ENCODE assay signal across 13 cellular contexts in genomic region chr9:7405924-7406604, GRCh38.
DNase-seq lines count a peak whose midpoint lies in the region; ATAC-seq and TF ChIP-seq lines count a peak whose summit lies in the region.
"Had no signal": no experiment of that assay in that cellular context is flagged by ENCODE, and none has a peak within 500 bp of the region (broad histone marks: within the 10 kb centered on the region; RNA-seq: fewer than 3 reads in every experiment).

No MANE protein-coding gene starts in this region.

- H3K9me3 ChIP-seq in BLaER1 treated with 17β-estradiol and CSF1 and Interleukin-3, amounts not matched to agents 10 nM and 100 nM (replicated peaks in 1 of 11) = 0 out of 22 replicates have a peak, but pooled peaks cover 0 to 5% (median 0%) of the 10 kb centered on the region in 11 experiments
- peaks cover 7% of the 10 kb centered on the region for H3K9me3 ChIP-seq in endodermal cell (ENCODE audit: control insufficient read depth, low read length)
- H3K9me3 ChIP-seq: breast epithelium, right lobe of liver had no signal

- H4K20me1 ChIP-seq in BLaER1 treated with 17β-estradiol and CSF1 and Interleukin-3, amounts not matched to agents 10 nM and 100 nM = no peaks in the 10 kb centered on the region

- H3K4me2 ChIP-seq in BLaER1 treated with 17β-estradiol and CSF1 and Interleukin-3, amounts not matched to agents 10 nM and 100 nM = peak overlapping the region in 6 of 11 experiments; percentile 35 to 82 (median 54); a peak in 11 of 22 replicates

- no peaks in the 10 kb centered on the region for H3K36me3 Mint-ChIP-seq in endodermal cell (ENCODE audit: low read depth)

- H3K4me1 ChIP-seq in BLaER1 treated with 17β-estradiol and CSF1 and Interleukin-3, amounts not matched to agents 10 nM and 100 nM = peaks cover 7 to 52% (median 19%) of the 10 kb centered on the region in 10 experiments; a peak in 18 of 20 replicates
- no peaks in the 10 kb centered on the region for H3K4me1 ChIP-seq in endodermal cell (ENCODE audit: control insufficient read depth, insufficient read depth, low read length)
- H3K4me1 ChIP-seq: breast epithelium, right lobe of liver had no signal

- no peak for TF ChIP-seq CTCF in endodermal cell (conservative IDR thresholded peaks at IDR 0.05)

- H3K4me3 Mint-ChIP-seq in endodermal cell = no peak overlapping the region

- peak overlapping the region in 1 of 11 experiments; percentile 17; a peak in 1 of 22 replicates for H3K9ac ChIP-seq in BLaER1 treated with 17β-estradiol and CSF1 and Interleukin-3, amounts not matched to agents 10 nM and 100 nM
- H3K9ac ChIP-seq in endodermal cell (ENCODE audit: extremely low read depth, low read length, poor library complexity, severe bottlenecking) = no peak overlapping the region

- WGBS in endodermal cell (ENCODE audit: insufficient coverage in 1 of 2, insufficient read length in 1 of 2), 2 experiments = 91 to 100% methylated on average over 1 to 4 of the region's 4 CpGs

- H3K4me1 Mint-ChIP-seq in endodermal cell = peaks cover 12% of the 10 kb centered on the region

- no peaks in the 10 kb centered on the region for H3K36me3 ChIP-seq in BLaER1 treated with 17β-estradiol and CSF1 and Interleukin-3, amounts not matched to agents 10 nM and 100 nM
- H3K36me3 ChIP-seq in endodermal cell (ENCODE audit: control insufficient read depth, insufficient read depth, low read length) = no peaks in the 10 kb centered on the region
- H3K36me3 ChIP-seq: breast epithelium, right lobe of liver had no signal

- H3K9me3 Mint-ChIP-seq in endodermal cell = peaks cover 3% of the 10 kb centered on the region

- no peak for DNase-seq in COLO668 (lab: John Stamatoyannopoulos, UW; ENCODE audit: unreplicated experiment)
- no peak for DNase-seq in stimulated activated CD4-positive, alpha-beta T cell treated with anti-CD3 and anti-CD28 coated beads, Interleukin-12 subunit alpha, Interleukin-12 subunit beta, amount 100 ng/mL, for 4 hours
- no peak for DNase-seq in endodermal cell
- DNase-seq in RKO (ENCODE audit: low spot score) = no peak
- DNase-seq: DMS79 treated with DMSO at 0.1 percent for 48 hours, NCI-H2029 treated with DMSO at 0.1 percent for 48 hours, right lobe of liver had no signal

- peak overlapping the region in 6 of 11 experiments; percentile 13 to 57 (median 47); a peak in 8 of 22 replicates for H3K27ac ChIP-seq in BLaER1 treated with 17β-estradiol and CSF1 and Interleukin-3, amounts not matched to agents 10 nM and 100 nM
- H3K27ac ChIP-seq in endodermal cell (ENCODE audit: low read depth, low read length) = no peak overlapping the region
- H3K27ac ChIP-seq: breast epithelium, right lobe of liver had no signal

- H3K4me3 ChIP-seq in BLaER1 treated with 17β-estradiol and CSF1 and Interleukin-3, amounts not matched to agents 10 nM and 100 nM = no peak overlapping the region
- no peak overlapping the region for H3K4me3 ChIP-seq in endodermal cell (ENCODE audit: low read length)
- H3K4me3 ChIP-seq: breast epithelium, right lobe of liver had no signal

- H3K27ac Mint-ChIP-seq in endodermal cell = no peak overlapping the region

- H3K27me3 Mint-ChIP-seq in endodermal cell (ENCODE audit: insufficient read depth) = peaks cover 4% of the 10 kb centered on the region

- H3K27me3 ChIP-seq in BLaER1 treated with 17β-estradiol and CSF1 and Interleukin-3, amounts not matched to agents 10 nM and 100 nM = no peaks in the 10 kb centered on the region
- H3K27me3 ChIP-seq in endodermal cell (ENCODE audit: control insufficient read depth, insufficient read depth, low read length, poor library complexity, severe bottlenecking) = no peaks in the 10 kb centered on the region
- H3K27me3 ChIP-seq: breast epithelium, right lobe of liver had no signal

- ATAC-seq in GM19043 (IDR thresholded peaks at IDR 0.05; ENCODE audit: low read depth, unreplicated experiment) (peak; percentile 73), HG02642 (IDR thresholded peaks at IDR 0.05; ENCODE audit: poor library complexity, unreplicated experiment) (peak; percentile 79), HG03442 (IDR thresholded peaks at IDR 0.05; ENCODE audit: unreplicated experiment) (peak; percentile 80)
- ATAC-seq: esophagus mucosa had no signal
